ENCODE assay signal across 1 cellular context in genomic region chr9:92138157-92138959, GRCh38.
TF ChIP-seq lines count a peak whose summit lies in the region.

No MANE protein-coding gene starts in this region.

TF ChIP-seq in HepG2, 621 proteins besides CTCF, POLR2A, EP300 and RAD21 (continued from another document and continues in another):
- TF ChIP-seq IRX3 (CRISPR knock-in tag; IDR thresholded peaks at IDR 0.05; ENCODE audit: borderline replicate concordance, low read depth) (no peak), PRDM10 (CRISPR knock-in tag; IDR thresholded peaks at IDR 0.05; ENCODE audit: low read depth) (peak; percentile 89), NPAS2 (CRISPR knock-in tag; IDR thresholded peaks at IDR 0.05; ENCODE audit: borderline replicate concordance) (no peak), PHF8 (CRISPR knock-in tag; IDR thresholded peaks at IDR 0.05) (peak; percentile 16; the same call in 1 of the 2 replicates), RERE (CRISPR knock-in tag; IDR thresholded peaks at IDR 0.05; ENCODE audit: low read depth) (no peak), TEAD2 (CRISPR knock-in tag; IDR thresholded peaks at IDR 0.05) (no peak), ZNF615 (CRISPR knock-in tag; IDR thresholded peaks at IDR 0.05; ENCODE audit: borderline replicate concordance) (no peak), PRDM4 (CRISPR knock-in tag; IDR thresholded peaks at IDR 0.05; ENCODE audit: borderline replicate concordance) (no peak), ZNF484 (CRISPR knock-in tag; IDR thresholded peaks at IDR 0.05; ENCODE audit: borderline replicate concordance, low read depth) (no peak), HNF4A (CRISPR knock-in tag; IDR thresholded peaks at IDR 0.05) (peak; percentile 87), ZNF331 (CRISPR knock-in tag; IDR thresholded peaks at IDR 0.05) (peak; percentile 24; the same call in 1 of the 2 replicates), ATF7-NPFF (CRISPR knock-in tag; IDR thresholded peaks at IDR 0.05; ENCODE audit: low read depth) (no peak), TCF7L2 (IDR thresholded peaks at IDR 0.05; ENCODE audit: low read depth, low read length) (no peak), JUNB (CRISPR knock-in tag; IDR thresholded peaks at IDR 0.05; ENCODE audit: borderline replicate concordance) (no peak; the same call in 1 of the 2 replicates), ZZZ3 (CRISPR knock-in tag; IDR thresholded peaks at IDR 0.05; ENCODE audit: borderline replicate concordance) (0 out of 2 replicates have a peak, but pooled peaks have one; percentile 68), RCOR2 (CRISPR knock-in tag; IDR thresholded peaks at IDR 0.05) (no peak), ZNF549 (CRISPR knock-in tag; IDR thresholded peaks at IDR 0.05) (no peak), SRY (CRISPR knock-in tag; IDR thresholded peaks at IDR 0.05) (no peak), DNMT1 (CRISPR knock-in tag; IDR thresholded peaks at IDR 0.05) (0 out of 2 replicates have a peak, but pooled peaks have one; percentile 78), ATF1 (CRISPR knock-in tag; IDR thresholded peaks at IDR 0.05) (no peak), ZFP36L2 (CRISPR knock-in tag; IDR thresholded peaks at IDR 0.05) (no peak), TAF15 (IDR thresholded peaks at IDR 0.05; ENCODE audit: low read depth, low read length, poor library complexity, severe bottlenecking) (no peak), ZNF44 (CRISPR knock-in tag; IDR thresholded peaks at IDR 0.05) (peak; percentile 18; the same call in 1 of the 2 replicates), ZFY (CRISPR knock-in tag; IDR thresholded peaks at IDR 0.05) (peak; percentile 72), ZBTB26 (CRISPR knock-in tag; IDR thresholded peaks at IDR 0.05; ENCODE audit: borderline replicate concordance) (no peak; the same call in 1 of the 2 replicates), ZNF564 (CRISPR knock-in tag; IDR thresholded peaks at IDR 0.05) (peak; percentile 25; the same call in 1 of the 2 replicates), TOPORS (CRISPR knock-in tag; IDR thresholded peaks at IDR 0.05) (no peak), SMAD3 (CRISPR knock-in tag; IDR thresholded peaks at IDR 0.05) (0 out of 2 replicates have a peak, but pooled peaks have one; percentile 9), ZNF609 (CRISPR knock-in tag; IDR thresholded peaks at IDR 0.05; ENCODE audit: borderline replicate concordance) (no peak), MYC (CRISPR knock-in tag; IDR thresholded peaks at IDR 0.05; ENCODE audit: borderline replicate concordance) (peak; percentile 81), GPN1 (CRISPR knock-in tag; IDR thresholded peaks at IDR 0.05; ENCODE audit: borderline replicate concordance) (no peak), SNAPC2 (CRISPR knock-in tag; IDR thresholded peaks at IDR 0.05) (no peak), ZNF160 (CRISPR knock-in tag; IDR thresholded peaks at IDR 0.05) (peak; percentile 64; the same call in 1 of the 2 replicates), NR2F6 (IDR thresholded peaks at IDR 0.05) (peak; percentile 93), NR2F6 (CRISPR knock-in tag; IDR thresholded peaks at IDR 0.05) (peak; percentile 93), PAXIP1 (CRISPR knock-in tag; conservative IDR thresholded peaks at IDR 0.05) (peak; percentile 65)
- TF ChIP-seq, protein P1, sequence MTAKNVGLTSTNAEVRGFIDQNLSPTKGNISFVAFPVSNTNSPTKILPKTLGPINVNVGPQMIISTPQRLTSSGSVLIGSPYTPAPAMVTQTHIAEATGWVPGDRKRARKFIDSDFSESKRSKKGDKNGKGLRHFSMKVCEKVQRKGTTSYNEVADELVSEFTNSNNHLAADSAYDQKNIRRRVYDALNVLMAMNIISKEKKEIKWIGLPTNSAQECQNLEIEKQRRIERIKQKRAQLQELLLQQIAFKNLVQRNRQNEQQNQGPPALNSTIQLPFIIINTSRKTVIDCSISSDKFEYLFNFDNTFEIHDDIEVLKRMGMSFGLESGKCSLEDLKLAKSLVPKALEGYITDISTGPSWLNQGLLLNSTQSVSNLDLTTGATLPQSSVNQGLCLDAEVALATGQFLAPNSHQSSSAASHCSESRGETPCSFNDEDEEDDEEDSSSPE (CRISPR knock-in tag; IDR thresholded peaks at IDR 0.05), result peak; percentile 51
